27 cellular contexts compared by ENCODE assay signal in the genomic region with DNA sequence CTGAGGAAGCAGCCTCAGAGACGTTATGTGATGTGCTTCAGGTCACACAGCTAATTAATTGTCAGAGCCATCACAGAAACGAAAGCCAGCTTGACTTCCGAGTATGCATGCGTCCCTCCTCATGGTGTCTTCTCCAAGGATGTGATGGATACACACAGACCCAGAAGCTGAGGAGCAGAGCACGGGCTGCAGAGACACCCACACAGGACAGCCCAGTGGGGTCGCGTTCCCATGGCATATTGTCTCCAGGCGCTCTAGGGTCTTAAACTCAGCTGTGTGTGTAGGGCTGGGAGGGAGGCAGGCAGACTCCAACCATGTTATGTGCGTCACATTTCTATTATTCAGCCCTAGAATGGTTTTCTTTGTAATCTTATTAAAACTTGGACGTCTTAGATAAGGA. TPM values are rescaled to one million over a fixed set of nuclear protein-coding genes. Genes with fewer than 3 reads are reported as not detected.
"Had no signal": no experiment of that assay in that cellular context is flagged by ENCODE, and none has a peak within 500 bp of the region (broad histone marks: within the 10 kb centered on the region; RNA-seq: fewer than 3 reads in every experiment).

No MANE protein-coding gene starts in this region.

- H3K27ac ChIP-seq: left lung, lower lobe of right lung, pancreas, prostate gland, skin epidermis, suprapubic skin, thoracic aorta, tibial artery, vagina had no signal

- H3K36me3 ChIP-seq: left lung, lower lobe of right lung, pancreas, prostate gland, suprapubic skin, thoracic aorta, tibial artery, vagina had no signal

- H3K9me3 ChIP-seq: left lung, lower lobe of right lung, pancreas, prostate gland, suprapubic skin, thoracic aorta, tibial artery, vagina had no signal

- H3K27me3 Mint-ChIP-seq: stimulated activated naive CD8-positive, alpha-beta T cell treated with anti-CD3 and anti-CD28 coated beads, Interleukin-15, Interleukin-2, amounts not matched to agents 100 ng/mL and 50 ng/mL, for 24 hours; type B pancreatic cell had no signal

- ATAC-seq: left colon; left lung; lower lobe of right lung; natural killer cell; pancreas; right cardiac atrium; sciatic nerve; stimulated activated effector memory CD8-positive, alpha-beta T cell treated with anti-CD3 and anti-CD28 coated beads, Interleukin-12 subunit alpha, Interleukin-12 subunit beta, amount 100 ng/mL, for 72 hours had no signal

- H3K27me3 ChIP-seq: left lung, pancreas, suprapubic skin, tibial artery, vagina had no signal

- H3K4me3 Mint-ChIP-seq: immature natural killer cell; natural killer cell; stimulated activated effector memory CD8-positive, alpha-beta T cell treated with anti-CD3 and anti-CD28 coated beads, Interleukin-12 subunit alpha, Interleukin-12 subunit beta, amount 100 ng/mL, for 72 hours; stimulated activated naive CD8-positive, alpha-beta T cell treated with anti-CD3 and anti-CD28 coated beads, Interleukin-15, Interleukin-2, amounts not matched to agents 100 ng/mL and 50 ng/mL, for 24 hours; type B pancreatic cell had no signal

- H3K4me1 Mint-ChIP-seq: immature natural killer cell; natural killer cell; stimulated activated effector memory CD8-positive, alpha-beta T cell treated with anti-CD3 and anti-CD28 coated beads, Interleukin-12 subunit alpha, Interleukin-12 subunit beta, amount 100 ng/mL, for 72 hours had no signal

- FAIRE-seq: islet of Langerhans, kidney, pancreas had no signal

- H3K36me3 Mint-ChIP-seq: natural killer cell; stimulated activated effector memory CD8-positive, alpha-beta T cell treated with anti-CD3 and anti-CD28 coated beads, Interleukin-12 subunit alpha, Interleukin-12 subunit beta, amount 100 ng/mL, for 72 hours had no signal

- H3K27ac Mint-ChIP-seq: immature natural killer cell; natural killer cell; stimulated activated effector memory CD8-positive, alpha-beta T cell treated with anti-CD3 and anti-CD28 coated beads, Interleukin-12 subunit alpha, Interleukin-12 subunit beta, amount 100 ng/mL, for 72 hours; stimulated activated naive CD8-positive, alpha-beta T cell treated with anti-CD3 and anti-CD28 coated beads, Interleukin-15, Interleukin-2, amounts not matched to agents 100 ng/mL and 50 ng/mL, for 24 hours; type B pancreatic cell had no signal

- DNase-seq: hypothalamus; immature natural killer cell; kidney; left colon; left lung; lower lobe of right lung; mammary epithelial cell; mesenchymal stem cell; natural killer cell; pancreas; posterior cingulate gyrus; retina; right cardiac atrium; stimulated activated CD4-positive, alpha-beta T cell treated with anti-CD3 and anti-CD28 coated beads, Interleukin-12 subunit alpha, Interleukin-12 subunit beta, amount 100 ng/mL, for 4 hours; stimulated activated CD4-positive, alpha-beta T cell treated with anti-CD3 and anti-CD28 coated beads, Interleukin-4, amount 100 ng/mL, for 24 hours; stimulated activated naive CD4-positive, alpha-beta T cell; tibial artery had no signal

- H3K4me1 ChIP-seq: left lung, lower lobe of right lung, pancreas, prostate gland, suprapubic skin, tibial artery, vagina had no signal

- H3K4me3 ChIP-seq: left lung, lower lobe of right lung, pancreas, prostate gland, skin epidermis, suprapubic skin, thoracic aorta, tibial artery, vagina had no signal

- H3K9me3 Mint-ChIP-seq: type B pancreatic cell had no signal

RNA-seq across cellular contexts. Expression of gene TENM3, which starts 48.4 kb away (rescaled TPM):
- total RNA-seq: natural killer cell had no signal
- polyA plus RNA-seq: immature natural killer cell had no signal
